8 cellular contexts compared by ENCODE assay signal in genomic region chr5:132257131-132258101, GRCh38. TPM values are rescaled to one million over a fixed set of nuclear protein-coding genes. Genes with fewer than 3 reads are reported as not detected.
A peak's percentile ranks its signal among the peaks of the same experiment; 100 is the strongest.
DNase-seq lines count a peak whose midpoint lies in the region; ATAC-seq and TF ChIP-seq lines count a peak whose summit lies in the region.
"Had no signal": no experiment of that assay in that cellular context is flagged by ENCODE, and none has a peak within 500 bp of the region (broad histone marks: within the 10 kb centered on the region; RNA-seq: fewer than 3 reads in every experiment).

A gene with protein sequence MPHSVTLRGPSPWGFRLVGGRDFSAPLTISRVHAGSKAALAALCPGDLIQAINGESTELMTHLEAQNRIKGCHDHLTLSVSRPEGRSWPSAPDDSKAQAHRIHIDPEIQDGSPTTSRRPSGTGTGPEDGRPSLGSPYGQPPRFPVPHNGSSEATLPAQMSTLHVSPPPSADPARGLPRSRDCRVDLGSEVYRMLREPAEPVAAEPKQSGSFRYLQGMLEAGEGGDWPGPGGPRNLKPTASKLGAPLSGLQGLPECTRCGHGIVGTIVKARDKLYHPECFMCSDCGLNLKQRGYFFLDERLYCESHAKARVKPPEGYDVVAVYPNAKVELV (plus strand): TSS chr5:132257696. CDS start chr5:132257735, 39 bp downstream.

- H3K4me1 ChIP-seq in mammary epithelial cell (ENCODE audit: insufficient read depth, low read length) = peaks cover 53% of the 10 kb centered on the region

- in situ Hi-C loops in mammary epithelial cell (cut with MboI; ENCODE audit: low sequenced_read_pairs in 2 of 2) = no loop called here

- H3K9me3 ChIP-seq in mammary epithelial cell (replicated peaks; ENCODE audit: insufficient read depth, low read length) = no peaks in the 10 kb centered on the region

- no peaks in the 10 kb centered on the region for H4K20me1 ChIP-seq in mammary epithelial cell (ENCODE audit: insufficient read depth, low read length)

- CTCF ChIA-PET in mammary epithelial cell (lab: Charles Lee; ENCODE audit: low non-redundant PET) = no interaction called here

- ATAC-seq in HG03175 (IDR thresholded peaks at IDR 0.05; ENCODE audit: unreplicated experiment) = no peak

- H2AFZ ChIP-seq in mammary epithelial cell (ENCODE audit: low read depth, low read length) = peak within 1 kb of the TSS; percentile 83

- H3K27ac ChIP-seq in mammary epithelial cell (ENCODE audit: insufficient read depth, low read depth, low read length) = peak within 1 kb of the TSS; percentile 92
- peak within 1 kb of the TSS; percentile 83 for H3K27ac ChIP-seq in layer of hippocampus (ENCODE audit: low read depth, low read length)
- peak within 1 kb of the TSS; percentile 22 for H3K27ac ChIP-seq in substantia nigra (ENCODE audit: low read depth, low read length, poor library complexity, severe bottlenecking)
- H3K27ac ChIP-seq: KMS-11 had no signal

- intact Hi-C loops in mammary epithelial cell (cut with micrococcal nuclease) = loop anchor here (2.0 kb wide), 2 partner anchors 19 to 67 kb away; no protein-coding TSS in a partner anchor

- H3K4me3 ChIP-seq in mammary epithelial cell (replicated peaks in 1 of 3; ENCODE audit: insufficient read depth in 1 of 3, low read depth in 2 of 3, low read length in 3 of 3) = peak within 1 kb of the TSS; percentile 61 to 89 (median 81)

- DNase-seq in LHCN-M2 (ENCODE audit: low read depth) = peak; percentile 40
- peak; percentile 30 for DNase-seq in mammary epithelial cell
- peak in 7 of 49 donors; percentile 21 to 48 (median 28) for DNase-seq in substantia nigra (lab: John Stamatoyannopoulos, UW)
- no peak for DNase-seq in activated gamma-delta T cell treated with Interleukin-2 at 50 U/mL for 16 hours
- no peak for DNase-seq in GM10266 (ENCODE audit: extremely low spot score)

- H3K27me3 ChIP-seq in mammary epithelial cell (ENCODE audit: insufficient read depth, low read length) (no peaks in the 10 kb centered on the region), layer of hippocampus (ENCODE audit: control insufficient read depth, insufficient read depth, low read length) (no peaks in the 10 kb centered on the region)

- TF ChIP-seq CTCF in mammary epithelial cell (conservative IDR thresholded peaks at IDR 0.05 in 1 of 2, IDR thresholded peaks at IDR 0.05 in 1 of 2; ENCODE audit: extremely low read depth in 1 of 2, insufficient read depth in 1 of 2, low read depth in 1 of 2, low read length in 2 of 2) (no peak), GM10266 (IDR thresholded peaks at IDR 0.05; ENCODE audit: control insufficient read depth, insufficient read depth, low read depth, missing control alignments) (no peak)

- BruUV-seq in mammary epithelial cell (replicated peaks; lab: Mats Ljungman, UMichigan) = TSS peak; percentile 16

- WGBS in mammary epithelial cell (ENCODE audit: low coverage, missing lambda C conversion rate) = 27% methylated on average over 25 of the region's 88 CpGs

- H3K9ac ChIP-seq in mammary epithelial cell (ENCODE audit: insufficient read depth, low read length) = peak within 1 kb of the TSS; percentile 99
- H3K9ac ChIP-seq: KMS-11 had no signal

- peaks cover 36% of the 10 kb centered on the region for H3K79me2 ChIP-seq in mammary epithelial cell (ENCODE audit: insufficient read depth, low read length)

- dilution Hi-C loops in mammary epithelial cell (cut with HindIII; ENCODE audit: low sequenced_read_pairs) = no loop called here

- H3K4me2 ChIP-seq in mammary epithelial cell (ENCODE audit: insufficient read depth, low read depth, low read length) = peak within 1 kb of the TSS; percentile 98
- H3K4me2 ChIP-seq: KMS-11 had no signal

- H3K36me3 ChIP-seq in mammary epithelial cell (ENCODE audit: insufficient read depth, low read length) = peaks cover 5% of the 10 kb centered on the region

RNA-seq across cellular contexts. Expression of the gene that starts here (rescaled TPM):
- total RNA-seq in LHCN-M2 (2014; rRNA removed) = 149 and 153 TPM in 2 replicates
- polyA plus RNA-seq in LHCN-M2 (2012) = 202 TPM
- 100 to 1,000 TPM; 101 to 217 TPM for total RNA-seq in mammary epithelial cell
- polyA plus RNA-seq in mammary epithelial cell = 120 TPM
- 48.5 TPM for polyA minus RNA-seq in mammary epithelial cell

Comparison
In these comparisons a context has a peak if more than half of its experiments do, and no peak if none do; other contexts are left out.
1. DNase-seq: peak in LHCN-M2 (single experiment) and mammary epithelial cell (single experiment); none in activated gamma-delta T cell treated with Interleukin-2 at 50 U/mL for 16 hours (single experiment) and GM10266 (single experiment).
2. H3K27ac ChIP-seq: peak in every context shown above with its lines; median percentile 92 in mammary epithelial cell; 83 in layer of hippocampus; 22 in substantia nigra.